Comparison of ENCODE assay signal across 16 cellular contexts in the genomic region with DNA sequence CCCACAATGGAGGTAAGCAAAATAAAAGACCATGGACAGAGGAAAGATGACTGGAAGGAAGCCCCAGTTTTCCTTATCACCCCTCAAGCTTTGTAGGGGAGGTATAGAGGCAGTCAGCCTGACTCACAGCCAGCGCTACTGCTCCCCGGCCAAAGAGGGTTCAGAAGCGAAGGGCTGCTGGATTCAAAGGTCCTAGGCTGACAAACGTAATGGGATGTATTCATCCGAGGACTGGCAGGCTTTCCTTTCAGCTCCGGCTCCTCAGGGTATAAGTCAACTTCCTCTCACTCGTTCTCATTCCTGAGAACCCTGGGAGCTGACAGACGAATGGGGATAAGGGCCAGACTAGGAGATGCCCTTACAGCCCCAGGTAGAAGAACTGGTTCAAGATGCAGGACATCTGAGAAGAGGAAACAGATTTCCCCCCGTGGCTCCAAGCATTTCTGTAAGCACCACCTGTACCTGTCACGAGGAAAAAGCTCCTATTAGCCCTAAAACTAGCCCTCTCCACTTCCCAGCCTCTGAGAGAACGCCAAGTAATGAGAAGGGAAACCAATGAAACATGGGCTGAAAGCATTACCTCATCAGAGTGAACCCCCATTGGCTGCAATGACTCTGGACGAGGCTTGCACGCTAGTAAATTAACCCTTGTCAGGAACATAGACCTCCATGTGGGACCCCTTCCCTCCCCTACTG. TPM values are rescaled to one million over a fixed set of nuclear protein-coding genes. Genes with fewer than 3 reads are reported as not detected.
DNase-seq lines count a peak whose midpoint lies in the region; ATAC-seq, FAIRE-seq and TF ChIP-seq lines count a peak whose summit lies in the region.
"Had no signal": no experiment of that assay in that cellular context is flagged by ENCODE, and none has a peak within 500 bp of the region (broad histone marks: within the 10 kb centered on the region; RNA-seq: fewer than 3 reads in every experiment).

No MANE protein-coding gene starts in this region.

- H3K4me1 ChIP-seq in RWPE2 (ENCODE audit: insufficient read depth, poor library complexity, severe bottlenecking) (no peaks in the 10 kb centered on the region), vagina (no peaks in the 10 kb centered on the region)
- H3K4me1 ChIP-seq: esophagus squamous epithelium had no signal

- H3K9me3 Mint-ChIP-seq in T-helper 2 cell treated with Interferon-gamma antibody and Interleukin-4, amounts not matched to agents 5 μg/mL and 100 μg/mL, for 36 hours, result no peaks in the 10 kb centered on the region
- H3K9me3 Mint-ChIP-seq: CD4-positive, alpha-beta T cell had no signal

- no peaks in the 10 kb centered on the region for H3K27me3 ChIP-seq in RWPE2 (ENCODE audit: insufficient read depth, poor library complexity, severe bottlenecking)
- H3K27me3 ChIP-seq in vagina, result no peaks in the 10 kb centered on the region

- ATAC-seq in RWPE2 (ENCODE audit: low read depth) (peak; percentile 27; the same call in 1 of the 3 replicates), esophagus mucosa (no peak)

- DNase-seq in H54 (ENCODE audit: insufficient read length, low spot score) (no peak), RWPE2 (ENCODE audit: low spot score) (no peak), fibroblast of pulmonary artery (ENCODE audit: low read depth) (peak; percentile 16), nucleus accumbens (lab: John Stamatoyannopoulos, UW) (peak in 51 of 56 donors; percentile 21 to 91 (median 62)), vagina (ENCODE audit: extremely low spot score in 2 of 2) (no peak)
- no peak for DNase-seq in T-helper 2 cell treated with Interferon-gamma antibody and Interleukin-4, amounts not matched to agents 5 μg/mL and 100 μg/mL, for 36 hours (ENCODE audit: low spot score)
- DNase-seq in activated naive CD4-positive, alpha-beta T cell treated with Interleukin-2 at 50 U/mL for 16 hours, result no peak
- DNase-seq: activated CD4-positive, alpha-beta T cell treated with anti-CD3 and anti-CD28 coated beads, Interleukin-2, amount 50 U/mL, for 1 hour; activated naive CD4-positive, alpha-beta T cell treated with anti-CD3 and anti-CD28 coated beads, Interleukin-2, amount 50 U/mL, for 16 hours; CD4-positive, alpha-beta T cell; esophagus squamous epithelium; NCI-H446; SK-N-SH had no signal

- TF ChIP-seq POLR2A in H54 (IDR thresholded peaks at IDR 0.05; ENCODE audit: low read depth, low read length) (no peak), vagina (IDR thresholded peaks at IDR 0.05) (no peak)

- no peak for TF ChIP-seq CTCF in RWPE2 (IDR thresholded peaks at IDR 0.05; ENCODE audit: poor library complexity, severe bottlenecking)
- no peak for TF ChIP-seq CTCF in fibroblast of pulmonary artery (IDR thresholded peaks at IDR 0.05; ENCODE audit: low read length, missing control alignments)
- no peak for TF ChIP-seq CTCF in vagina (IDR thresholded peaks at IDR 0.05)

- H3K4me3 Mint-ChIP-seq in T-helper 2 cell treated with Interferon-gamma antibody and Interleukin-4, amounts not matched to agents 5 μg/mL and 100 μg/mL, for 36 hours, result no peak overlapping the region
- H3K4me3 Mint-ChIP-seq: CD4-positive, alpha-beta T cell had no signal

- peaks cover 1% of the 10 kb centered on the region for H3K27me3 Mint-ChIP-seq in T-helper 2 cell treated with Interferon-gamma antibody and Interleukin-4, amounts not matched to agents 5 μg/mL and 100 μg/mL, for 36 hours (ENCODE audit: low read depth)
- H3K27me3 Mint-ChIP-seq: CD4-positive, alpha-beta T cell had no signal

- H3K36me3 ChIP-seq in RWPE2 (ENCODE audit: low read depth) (no peaks in the 10 kb centered on the region), vagina (no peaks in the 10 kb centered on the region)
- H3K36me3 ChIP-seq: esophagus squamous epithelium had no signal

- no peak overlapping the region for H3K27ac Mint-ChIP-seq in T-helper 2 cell treated with Interferon-gamma antibody and Interleukin-4, amounts not matched to agents 5 μg/mL and 100 μg/mL, for 36 hours
- H3K27ac Mint-ChIP-seq: CD4-positive, alpha-beta T cell had no signal

- FAIRE-seq in H54 (lab: Jason Lieb, UNC), result peak; percentile 71

- no peak overlapping the region for H3K4me3 ChIP-seq in RWPE2 (ENCODE audit: severe bottlenecking)
- no peak overlapping the region for H3K4me3 ChIP-seq in fibroblast of pulmonary artery (replicated peaks; ENCODE audit: low read depth, low read length)
- no peak overlapping the region for H3K4me3 ChIP-seq in vagina
- H3K4me3 ChIP-seq: esophagus squamous epithelium, lung had no signal

- H3K27ac ChIP-seq in RWPE2 (ENCODE audit: poor library complexity, severe bottlenecking) (no peak overlapping the region), vagina (no peak overlapping the region)
- H3K27ac ChIP-seq: esophagus squamous epithelium had no signal

- H3K9me3 ChIP-seq in RWPE2 (ENCODE audit: severe bottlenecking) (no peaks in the 10 kb centered on the region), vagina (no peaks in the 10 kb centered on the region)
- H3K9me3 ChIP-seq: esophagus squamous epithelium, SK-N-SH had no signal

- intact Hi-C loops in vagina (cut with DNase I), result no loop called here

- peaks cover 16% of the 10 kb centered on the region for H3K4me1 Mint-ChIP-seq in T-helper 2 cell treated with Interferon-gamma antibody and Interleukin-4, amounts not matched to agents 5 μg/mL and 100 μg/mL, for 36 hours (ENCODE audit: low read depth)

- no peaks in the 10 kb centered on the region for H3K36me3 Mint-ChIP-seq in T-helper 2 cell treated with Interferon-gamma antibody and Interleukin-4, amounts not matched to agents 5 μg/mL and 100 μg/mL, for 36 hours (ENCODE audit: low read depth)

RNA-seq across cellular contexts. Expression of a gene that starts 22.1 kb away (rescaled TPM):
- total RNA-seq in vagina (44.2 TPM), esophagus mucosa (14.5 TPM)

RNA-seq across cellular contexts. Expression of a gene that starts 28.8 kb away (rescaled TPM):
- not detected for total RNA-seq in vagina
- not detected for total RNA-seq in esophagus mucosa
- total RNA-seq: CD4-positive, alpha-beta T cell; esophagus squamous epithelium; lung; skeletal muscle tissue had no signal

Comparison
In these comparisons a context has a peak if more than half of its experiments do, and no peak if none do; other contexts are left out.
1. DNase-seq: peak in fibroblast of pulmonary artery (single experiment) and nucleus accumbens (51 of 56); none in H54 (single experiment), RWPE2 (single experiment), T-helper 2 cell treated with Interferon-gamma antibody and Interleukin-4, amounts not matched to agents 5 μg/mL and 100 μg/mL, for 36 hours (single experiment), vagina (0 of 2) and activated naive CD4-positive, alpha-beta T cell treated with Interleukin-2 at 50 U/mL for 16 hours (single experiment).